Comparison of ENCODE assay signal across 24 cellular contexts in genomic region chr12:67077617-67078016, GRCh38.
A peak's percentile ranks its signal among the peaks of the same experiment; 100 is the strongest.
DNase-seq lines count a peak whose midpoint lies in the region; ATAC-seq, FAIRE-seq and TF ChIP-seq lines count a peak whose summit lies in the region.
"Had no signal": no experiment of that assay in that cellular context is flagged by ENCODE, and none has a peak within 500 bp of the region (broad histone marks: within the 10 kb centered on the region; RNA-seq: fewer than 3 reads in every experiment).

No MANE protein-coding gene starts in this region.

- H3K4me1 ChIP-seq in astrocyte (ENCODE audit: insufficient read depth, low read length) (no peaks in the 10 kb centered on the region), endodermal cell (ENCODE audit: control insufficient read depth, insufficient read depth, low read length) (no peaks in the 10 kb centered on the region)
- H3K4me1 ChIP-seq: BE2C, neural progenitor cell, sigmoid colon, SJCRH30, uterus had no signal

- no peak overlapping the region for H2AFZ ChIP-seq in astrocyte (ENCODE audit: low read depth, low read length)
- H2AFZ ChIP-seq: neural progenitor cell had no signal

- in situ Hi-C loops in ACHN (cut with HindIII; ENCODE audit: low pct_ligation_motif_present, low pct_unique_long_range_greater_than_20kb, low sequenced_read_pairs), result no loop called here

- no peaks in the 10 kb centered on the region for H4K20me1 ChIP-seq in astrocyte (ENCODE audit: insufficient read depth, low read length)

- no peaks in the 10 kb centered on the region for H3K4me1 Mint-ChIP-seq in astrocyte (ENCODE audit: low read depth, unreplicated experiment)
- peaks cover 7% of the 10 kb centered on the region for H3K4me1 Mint-ChIP-seq in endodermal cell
- H3K4me1 Mint-ChIP-seq: activated CD4-positive, alpha-beta T cell treated with anti-CD3 and anti-CD28 coated beads, Interleukin-2, amount 10 ng/mL, durations not matched to agents 24 days and 14 days had no signal

- peaks cover 7% of the 10 kb centered on the region for H3K27me3 Mint-ChIP-seq in astrocyte (ENCODE audit: low read depth, unreplicated experiment)
- H3K27me3 Mint-ChIP-seq in endodermal cell (ENCODE audit: insufficient read depth), result peaks cover 14% of the 10 kb centered on the region

- no peaks in the 10 kb centered on the region for H3K79me2 ChIP-seq in astrocyte (ENCODE audit: insufficient read depth, low read length)

- peak; percentile 69 for DNase-seq in ACHN
- DNase-seq in H4 (ENCODE audit: low spot score), result peak; percentile 14
- DNase-seq in astrocyte (ENCODE audit: low read depth), result peak; percentile 89
- peak; percentile 60 for DNase-seq in glomerular visceral epithelial cell (ENCODE audit: extremely low spot score)
- no peak for DNase-seq in NCI-H1930 (lab: John Stamatoyannopoulos, UW)
- no peak for DNase-seq in GOT3 (lab: John Stamatoyannopoulos, UW)
- no peak for DNase-seq in endodermal cell
- DNase-seq: activated CD4-positive, alpha-beta T cell treated with anti-CD3 and anti-CD28 coated beads, Interleukin-2, amount 10 ng/mL, durations not matched to agents 24 days and 14 days; anterior cingulate cortex; BE2C; DMS53; dorsolateral prefrontal cortex; mesendoderm; MV-4-11; NCI-H2081 treated with DMSO at 0.1 percent for 48 hours; NK-92 treated with Interleukin-12 subunit alpha and Interleukin-12 subunit beta, amount 100 ng/mL, for 24 hours; sigmoid colon; SJCRH30; stimulated activated CD4-positive, alpha-beta T cell treated with anti-CD3 and anti-CD28 coated beads, Interleukin-4, amount 100 ng/mL, for 4 hours; T1000; uterus had no signal

- H3K4me3 ChIP-seq in astrocyte (ENCODE audit: insufficient read depth, low read depth, low read length) (no peak overlapping the region), endodermal cell (ENCODE audit: low read length) (no peak overlapping the region)
- H3K4me3 ChIP-seq: dorsolateral prefrontal cortex, neural progenitor cell, sigmoid colon, SJCRH30, uterus had no signal

- H3K36me3 ChIP-seq in astrocyte (ENCODE audit: insufficient read depth, low read length), result no peaks in the 10 kb centered on the region
- no peaks in the 10 kb centered on the region for H3K36me3 ChIP-seq in endodermal cell (ENCODE audit: control insufficient read depth, insufficient read depth, low read length)
- H3K36me3 ChIP-seq: BE2C, neural progenitor cell, sigmoid colon, SJCRH30, uterus had no signal

- WGBS in endodermal cell (ENCODE audit: insufficient coverage in 1 of 2, insufficient read length in 1 of 2), 2 experiments, result 100% methylated on average over 1 of the region's 1 CpG; no CpG with 5 or more reads in 1 of the 2 experiments

- no peak overlapping the region for H3K4me2 ChIP-seq in astrocyte (ENCODE audit: low read length)
- H3K4me2 ChIP-seq: neural progenitor cell had no signal

- H3K27me3 ChIP-seq in astrocyte (ENCODE audit: insufficient read depth, low read length) (peaks cover 36% of the 10 kb centered on the region), endodermal cell (ENCODE audit: control insufficient read depth, insufficient read depth, low read length, poor library complexity, severe bottlenecking) (peaks cover 22% of the 10 kb centered on the region)
- H3K27me3 ChIP-seq: BE2C, neural progenitor cell, sigmoid colon, SJCRH30, uterus had no signal

- H3K9me3 ChIP-seq in astrocyte (ENCODE audit: insufficient read depth, low read depth, low read length) (no peaks in the 10 kb centered on the region), endodermal cell (ENCODE audit: control insufficient read depth, low read length) (no peaks in the 10 kb centered on the region)
- H3K9me3 ChIP-seq: BE2C, sigmoid colon, SJCRH30, uterus had no signal

- H3K9ac ChIP-seq in astrocyte (ENCODE audit: low read length) (no peak overlapping the region), endodermal cell (ENCODE audit: extremely low read depth, low read length, poor library complexity, severe bottlenecking) (no peak overlapping the region)
- H3K9ac ChIP-seq: neural progenitor cell had no signal

- H3K9me3 Mint-ChIP-seq in astrocyte (ENCODE audit: unreplicated experiment), result no peaks in the 10 kb centered on the region
- no peaks in the 10 kb centered on the region for H3K9me3 Mint-ChIP-seq in endodermal cell
- H3K9me3 Mint-ChIP-seq: activated CD4-positive, alpha-beta T cell treated with anti-CD3 and anti-CD28 coated beads, Interleukin-2, amount 10 ng/mL, durations not matched to agents 24 days and 14 days; neural progenitor cell had no signal

- ATAC-seq in GM18502 (IDR thresholded peaks at IDR 0.05; ENCODE audit: poor library complexity, unreplicated experiment), result no peak

- H3K36me3 Mint-ChIP-seq in astrocyte (ENCODE audit: low read depth, unreplicated experiment) (no peaks in the 10 kb centered on the region), endodermal cell (ENCODE audit: low read depth) (no peaks in the 10 kb centered on the region)
- H3K36me3 Mint-ChIP-seq: neural progenitor cell had no signal

- H3K27ac Mint-ChIP-seq in astrocyte (ENCODE audit: unreplicated experiment) (no peak overlapping the region), endodermal cell (no peak overlapping the region)
- H3K27ac Mint-ChIP-seq: activated CD4-positive, alpha-beta T cell treated with anti-CD3 and anti-CD28 coated beads, Interleukin-2, amount 10 ng/mL, durations not matched to agents 24 days and 14 days; neural progenitor cell had no signal

- H3K4me3 Mint-ChIP-seq in astrocyte (ENCODE audit: unreplicated experiment), result no peak overlapping the region
- H3K4me3 Mint-ChIP-seq in endodermal cell, result no peak overlapping the region
- H3K4me3 Mint-ChIP-seq: activated CD4-positive, alpha-beta T cell treated with anti-CD3 and anti-CD28 coated beads, Interleukin-2, amount 10 ng/mL, durations not matched to agents 24 days and 14 days; neural progenitor cell had no signal

- TF ChIP-seq CTCF in astrocyte (IDR thresholded peaks at IDR 0.05; ENCODE audit: insufficient read depth, low read depth, low read length), result no peak
- TF ChIP-seq CTCF in endodermal cell (conservative IDR thresholded peaks at IDR 0.05), result no peak

- FAIRE-seq in astrocyte (lab: Jason Lieb, UNC), result no peak
- FAIRE-seq: H1 had no signal

- H3K27ac ChIP-seq in astrocyte (ENCODE audit: low read depth, low read length) (no peak overlapping the region), endodermal cell (ENCODE audit: low read depth, low read length) (no peak overlapping the region)
- H3K27ac ChIP-seq: dorsolateral prefrontal cortex, neural progenitor cell, sigmoid colon, SJCRH30, uterus had no signal

Comparison
In these comparisons a context has a peak if more than half of its experiments do, and no peak if none do; other contexts are left out.
1. DNase-seq: peak in ACHN (single experiment), H4 (single experiment), astrocyte (single experiment) and glomerular visceral epithelial cell (single experiment); none in NCI-H1930 (0 of 2), GOT3 (single experiment) and endodermal cell (single experiment).